ENCODE assay signal across 1 cellular context in genomic region chr12:13085968-13086686, GRCh38.
TF ChIP-seq lines count a peak whose summit lies in the region.

No MANE protein-coding gene starts in this region.

TF ChIP-seq in GM23338, 12 proteins besides CTCF, POLR2A, EP300 and RAD21 (continued from another document):
- TF ChIP-seq, protein P1, sequence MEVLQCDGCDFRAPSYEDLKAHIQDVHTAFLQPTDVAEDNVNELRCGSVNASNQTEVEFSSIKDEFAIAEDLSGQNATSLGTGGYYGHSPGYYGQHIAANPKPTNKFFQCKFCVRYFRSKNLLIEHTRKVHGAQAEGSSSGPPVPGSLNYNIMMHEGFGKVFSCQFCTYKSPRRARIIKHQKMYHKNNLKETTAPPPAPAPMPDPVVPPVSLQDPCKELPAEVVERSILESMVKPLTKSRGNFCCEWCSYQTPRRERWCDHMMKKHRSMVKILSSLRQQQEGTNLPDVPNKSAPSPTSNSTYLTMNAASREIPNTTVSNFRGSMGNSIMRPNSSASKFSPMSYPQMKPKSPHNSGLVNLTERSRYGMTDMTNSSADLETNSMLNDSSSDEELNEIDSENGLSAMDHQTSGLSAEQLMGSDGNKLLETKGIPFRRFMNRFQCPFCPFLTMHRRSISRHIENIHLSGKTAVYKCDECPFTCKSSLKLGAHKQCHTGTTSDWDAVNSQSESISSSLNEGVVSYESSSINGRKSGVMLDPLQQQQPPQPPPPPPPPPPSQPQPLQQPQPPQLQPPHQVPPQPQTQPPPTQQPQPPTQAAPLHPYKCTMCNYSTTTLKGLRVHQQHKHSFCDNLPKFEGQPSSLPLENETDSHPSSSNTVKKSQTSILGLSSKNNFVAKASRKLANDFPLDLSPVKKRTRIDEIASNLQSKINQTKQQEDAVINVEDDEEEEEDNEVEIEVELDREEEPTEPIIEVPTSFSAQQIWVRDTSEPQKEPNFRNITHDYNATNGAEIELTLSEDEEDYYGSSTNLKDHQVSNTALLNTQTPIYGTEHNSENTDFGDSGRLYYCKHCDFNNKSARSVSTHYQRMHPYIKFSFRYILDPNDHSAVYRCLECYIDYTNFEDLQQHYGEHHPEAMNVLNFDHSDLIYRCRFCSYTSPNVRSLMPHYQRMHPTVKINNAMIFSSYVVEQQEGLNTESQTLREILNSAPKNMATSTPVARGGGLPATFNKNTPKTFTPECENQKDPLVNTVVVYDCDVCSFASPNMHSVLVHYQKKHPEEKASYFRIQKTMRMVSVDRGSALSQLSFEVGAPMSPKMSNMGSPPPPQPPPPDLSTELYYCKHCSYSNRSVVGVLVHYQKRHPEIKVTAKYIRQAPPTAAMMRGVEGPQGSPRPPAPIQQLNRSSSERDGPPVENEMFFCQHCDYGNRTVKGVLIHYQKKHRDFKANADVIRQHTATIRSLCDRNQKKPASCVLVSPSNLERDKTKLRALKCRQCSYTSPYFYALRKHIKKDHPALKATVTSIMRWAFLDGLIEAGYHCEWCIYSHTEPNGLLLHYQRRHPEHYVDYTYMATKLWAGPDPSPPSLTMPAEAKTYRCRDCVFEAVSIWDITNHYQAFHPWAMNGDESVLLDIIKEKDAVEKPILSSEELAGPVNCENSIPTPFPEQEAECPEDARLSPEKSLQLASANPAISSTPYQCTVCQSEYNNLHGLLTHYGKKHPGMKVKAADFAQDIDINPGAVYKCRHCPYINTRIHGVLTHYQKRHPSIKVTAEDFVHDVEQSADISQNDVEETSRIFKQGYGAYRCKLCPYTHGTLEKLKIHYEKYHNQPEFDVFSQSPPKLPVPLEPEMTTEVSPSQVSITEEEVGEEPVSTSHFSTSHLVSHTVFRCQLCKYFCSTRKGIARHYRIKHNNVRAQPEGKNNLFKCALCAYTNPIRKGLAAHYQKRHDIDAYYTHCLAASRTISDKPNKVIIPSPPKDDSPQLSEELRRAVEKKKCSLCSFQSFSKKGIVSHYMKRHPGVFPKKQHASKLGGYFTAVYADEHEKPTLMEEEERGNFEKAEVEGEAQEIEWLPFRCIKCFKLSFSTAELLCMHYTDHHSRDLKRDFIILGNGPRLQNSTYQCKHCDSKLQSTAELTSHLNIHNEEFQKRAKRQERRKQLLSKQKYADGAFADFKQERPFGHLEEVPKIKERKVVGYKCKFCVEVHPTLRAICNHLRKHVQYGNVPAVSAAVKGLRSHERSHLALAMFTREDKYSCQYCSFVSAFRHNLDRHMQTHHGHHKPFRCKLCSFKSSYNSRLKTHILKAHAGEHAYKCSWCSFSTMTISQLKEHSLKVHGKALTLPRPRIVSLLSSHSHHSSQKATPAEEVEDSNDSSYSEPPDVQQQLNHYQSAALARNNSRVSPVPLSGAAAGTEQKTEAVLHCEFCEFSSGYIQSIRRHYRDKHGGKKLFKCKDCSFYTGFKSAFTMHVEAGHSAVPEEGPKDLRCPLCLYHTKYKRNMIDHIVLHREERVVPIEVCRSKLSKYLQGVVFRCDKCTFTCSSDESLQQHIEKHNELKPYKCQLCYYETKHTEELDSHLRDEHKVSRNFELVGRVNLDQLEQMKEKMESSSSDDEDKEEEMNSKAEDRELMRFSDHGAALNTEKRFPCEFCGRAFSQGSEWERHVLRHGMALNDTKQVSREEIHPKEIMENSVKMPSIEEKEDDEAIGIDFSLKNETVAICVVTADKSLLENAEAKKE (CRISPR knock-in tag; IDR thresholded peaks at IDR 0.05), result no peak
- TF ChIP-seq EZH2 (IDR thresholded peaks at IDR 0.05; ENCODE audit: low read depth, unreplicated experiment), result no peak
- no peak for TF ChIP-seq JUNB (IDR thresholded peaks at IDR 0.05; ENCODE audit: unreplicated experiment)
- TF ChIP-seq CREB1 (CRISPR knock-in tag; IDR thresholded peaks at IDR 0.05; ENCODE audit: low read depth), result no peak
- no peak for TF ChIP-seq REST (IDR thresholded peaks at IDR 0.05; ENCODE audit: unreplicated experiment)
- TF ChIP-seq NANOG (IDR thresholded peaks at IDR 0.05; ENCODE audit: borderline replicate concordance), result no peak
- TF ChIP-seq, protein P2, sequence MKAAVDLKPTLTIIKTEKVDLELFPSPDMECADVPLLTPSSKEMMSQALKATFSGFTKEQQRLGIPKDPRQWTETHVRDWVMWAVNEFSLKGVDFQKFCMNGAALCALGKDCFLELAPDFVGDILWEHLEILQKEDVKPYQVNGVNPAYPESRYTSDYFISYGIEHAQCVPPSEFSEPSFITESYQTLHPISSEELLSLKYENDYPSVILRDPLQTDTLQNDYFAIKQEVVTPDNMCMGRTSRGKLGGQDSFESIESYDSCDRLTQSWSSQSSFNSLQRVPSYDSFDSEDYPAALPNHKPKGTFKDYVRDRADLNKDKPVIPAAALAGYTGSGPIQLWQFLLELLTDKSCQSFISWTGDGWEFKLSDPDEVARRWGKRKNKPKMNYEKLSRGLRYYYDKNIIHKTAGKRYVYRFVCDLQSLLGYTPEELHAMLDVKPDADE (IDR thresholded peaks at IDR 0.05), result no peak
- no peak for TF ChIP-seq ZNF114 (CRISPR knock-in tag; IDR thresholded peaks at IDR 0.05)
- TF ChIP-seq EZH2phosphoT487 (IDR thresholded peaks at IDR 0.05; ENCODE audit: unreplicated experiment), result no peak
- TF ChIP-seq ZNF331 (CRISPR knock-in tag; IDR thresholded peaks at IDR 0.05; ENCODE audit: low read depth), result no peak
- no peak for TF ChIP-seq POLR2AphosphoS5 (IDR thresholded peaks at IDR 0.05; ENCODE audit: low read depth)
